Comparison of ENCODE assay signal across 22 cellular contexts in genomic region chr22:20972014-20972797, GRCh38. TPM values are rescaled to one million over a fixed set of nuclear protein-coding genes. Genes with fewer than 3 reads are reported as not detected.
A peak's percentile ranks its signal among the peaks of the same experiment; 100 is the strongest.
DNase-seq lines count a peak whose midpoint lies in the region; ATAC-seq and TF ChIP-seq lines count a peak whose summit lies in the region.
"Had no signal": no experiment of that assay in that cellular context is flagged by ENCODE, and none has a peak within 500 bp of the region (broad histone marks: within the 10 kb centered on the region; RNA-seq: fewer than 3 reads in every experiment).

No MANE protein-coding gene starts in this region.

- H3K27me3 ChIP-seq in adipocyte (replicated peaks; ENCODE audit: control insufficient read depth, insufficient read depth, low read length) (peaks cover 18% of the 10 kb centered on the region), WERI-Rb-1 (ENCODE audit: insufficient read depth, low read depth, severe bottlenecking) (no peaks in the 10 kb centered on the region)

- peak overlapping the region in 4 of 8 donors; percentile 9 to 41 (median 34) for H3K4me3 Mint-ChIP-seq in naive B cell
- H3K4me3 Mint-ChIP-seq: activated CD4-positive, alpha-beta T cell treated with anti-CD3 and anti-CD28 coated beads for 36 hours; activated naive CD8-positive, alpha-beta T cell treated with anti-CD3 and anti-CD28 coated beads, Interleukin-2, amount 10 ng/mL, durations not matched to agents 7 days and 5 days; activated T-helper 1 cell treated with anti-CD3 and anti-CD28 coated beads, Interleukin-12 subunit alpha, Interleukin-12 subunit beta, Interleukin-2, Interleukin-4 antibody, amounts not matched to agents 30 ng/mL and 10 ng/mL and 1 ng/mL, durations not matched to agents 14 hours and 24 hours and 36 hours; CD4-positive, alpha-beta T cell had no signal

- no peak overlapping the region for H3K27ac ChIP-seq in HEK293 (ENCODE audit: extremely low read depth, low read depth, low read length)
- no peak overlapping the region for H3K27ac ChIP-seq in WERI-Rb-1
- H3K27ac ChIP-seq: coronary artery had no signal

- H3K36me3 ChIP-seq in HEK293 (ENCODE audit: control insufficient read depth in 2 of 2, insufficient read depth in 1 of 2, low read length in 2 of 2) = no peaks in the 10 kb centered on the region
- no peaks in the 10 kb centered on the region for H3K36me3 ChIP-seq in adipocyte (ENCODE audit: control insufficient read depth, insufficient read depth, low read length, severe bottlenecking)
- no peaks in the 10 kb centered on the region for H3K36me3 ChIP-seq in WERI-Rb-1

- H3K9me3 Mint-ChIP-seq in naive B cell = no peaks in the 10 kb centered on the region
- H3K9me3 Mint-ChIP-seq: activated naive CD8-positive, alpha-beta T cell treated with anti-CD3 and anti-CD28 coated beads, Interleukin-2, amount 10 ng/mL, durations not matched to agents 7 days and 5 days; activated T-helper 1 cell treated with anti-CD3 and anti-CD28 coated beads, Interleukin-12 subunit alpha, Interleukin-12 subunit beta, Interleukin-2, Interleukin-4 antibody, amounts not matched to agents 30 ng/mL and 10 ng/mL and 1 ng/mL, durations not matched to agents 14 hours and 24 hours and 36 hours; CD4-positive, alpha-beta T cell had no signal

- H3K4me3 ChIP-seq in HEK293 (ENCODE audit: low read depth, low read length) = no peak overlapping the region
- no peak overlapping the region for H3K4me3 ChIP-seq in adipocyte (ENCODE audit: low read length)
- H3K4me3 ChIP-seq in WERI-Rb-1 (ENCODE audit: low read depth, low read length) = no peak overlapping the region
- H3K4me3 ChIP-seq: coronary artery, lung had no signal

- peaks cover 23 to 40% (median 38%) of the 10 kb centered on the region in 3 donors for H3K4me1 Mint-ChIP-seq in naive B cell
- H3K4me1 Mint-ChIP-seq: activated CD4-positive, alpha-beta T cell treated with anti-CD3 and anti-CD28 coated beads for 36 hours; activated naive CD8-positive, alpha-beta T cell treated with anti-CD3 and anti-CD28 coated beads, Interleukin-2, amount 10 ng/mL, durations not matched to agents 7 days and 5 days had no signal

- POLR2A ChIA-PET in HEK293 (lab: Yijun Ruan, JAX) = interaction anchor here (0.6 to 3.4 kb wide), 6 partner anchors 10 to 129 kb away, joined by 3 to 27 read pairs (median 4); partner anchors contain the start of gene LZTR1

- DNase-seq in A172 (ENCODE audit: low spot score) (peak; percentile 23), adipocyte (ENCODE audit: low read depth) (peak; percentile 7), naive B cell (peak; percentile 41), NCI-H1436 (lab: John Stamatoyannopoulos, UW) (no peak), NCI-H1048 (lab: John Stamatoyannopoulos, UW) (no peak), WERI-Rb-1 (no peak)
- no peak for DNase-seq in stimulated activated CD4-positive, alpha-beta T cell treated with anti-CD3 and anti-CD28 coated beads, Interleukin-4, amount 100 ng/mL, for 1 hour
- DNase-seq: ACHN; activated CD4-positive, alpha-beta T cell treated with anti-CD3 and anti-CD28 coated beads for 36 hours; activated naive CD8-positive, alpha-beta T cell treated with anti-CD3 and anti-CD28 coated beads, Interleukin-2, amount 10 ng/mL, durations not matched to agents 7 days and 5 days; CD4-positive, alpha-beta T cell; DMS79 treated with DMSO at 0.1 percent for 48 hours; GOT3; NCI-H1694; NCI-H226; posterior cingulate gyrus had no signal

- no peak overlapping the region for H3K9ac ChIP-seq in adipocyte (ENCODE audit: low read length)

- no peak for TF ChIP-seq CTCF in HEK293 (tag by site-specific recombination; IDR thresholded peaks at IDR 0.05)
- TF ChIP-seq CTCF in WERI-Rb-1 (IDR thresholded peaks at IDR 0.05; ENCODE audit: low read depth, low read length) = no peak

- peak overlapping the region in 5 of 6 donors; percentile 22 to 80 (median 58) for H3K27ac Mint-ChIP-seq in naive B cell
- H3K27ac Mint-ChIP-seq: activated CD4-positive, alpha-beta T cell treated with anti-CD3 and anti-CD28 coated beads for 36 hours; activated naive CD8-positive, alpha-beta T cell treated with anti-CD3 and anti-CD28 coated beads, Interleukin-2, amount 10 ng/mL, durations not matched to agents 7 days and 5 days; activated T-helper 1 cell treated with anti-CD3 and anti-CD28 coated beads, Interleukin-12 subunit alpha, Interleukin-12 subunit beta, Interleukin-2, Interleukin-4 antibody, amounts not matched to agents 30 ng/mL and 10 ng/mL and 1 ng/mL, durations not matched to agents 14 hours and 24 hours and 36 hours; CD4-positive, alpha-beta T cell had no signal

- peaks cover 0 to 16% (median 8%) of the 10 kb centered on the region in 3 donors for H3K27me3 Mint-ChIP-seq in naive B cell
- H3K27me3 Mint-ChIP-seq: activated CD4-positive, alpha-beta T cell treated with anti-CD3 and anti-CD28 coated beads for 36 hours; activated naive CD8-positive, alpha-beta T cell treated with anti-CD3 and anti-CD28 coated beads, Interleukin-2, amount 10 ng/mL, durations not matched to agents 7 days and 5 days; CD4-positive, alpha-beta T cell had no signal

- H3K4me1 ChIP-seq in HEK293 (ENCODE audit: control insufficient read depth, insufficient read depth, low read length) (no peaks in the 10 kb centered on the region), adipocyte (ENCODE audit: control insufficient read depth, insufficient read depth, low read length) (no peaks in the 10 kb centered on the region)

- no peaks in the 10 kb centered on the region for H3K9me3 ChIP-seq in HEK293 (ENCODE audit: control insufficient read depth, insufficient read depth, low read depth, low read length)
- H3K9me3 ChIP-seq in adipocyte (ENCODE audit: control insufficient read depth, low read length) = no peaks in the 10 kb centered on the region
- no peaks in the 10 kb centered on the region for H3K9me3 ChIP-seq in WERI-Rb-1 (ENCODE audit: severe bottlenecking)

- CTCF ChIA-PET in HEK293 (lab: Yijun Ruan, JAX) = interaction anchor here (0.8 to 2.0 kb wide), 6 partner anchors 10 to 92 kb away, joined by 3 to 8 read pairs (median 4); partner anchors contain the start of genes CRKL and LZTR1

- peak; percentile 68 to 70 for ATAC-seq in naive B cell (ENCODE audit: low read depth in 2 of 2)
- ATAC-seq: activated CD4-positive, alpha-beta T cell treated with anti-CD3 and anti-CD28 coated beads for 36 hours had no signal

- H3K36me3 Mint-ChIP-seq in naive B cell = no peaks in the 10 kb centered on the region
- H3K36me3 Mint-ChIP-seq: activated naive CD8-positive, alpha-beta T cell treated with anti-CD3 and anti-CD28 coated beads, Interleukin-2, amount 10 ng/mL, durations not matched to agents 7 days and 5 days had no signal

TF ChIP-seq in HEK293, 187 proteins besides CTCF, POLR2A, EP300 and RAD21 (continues in another document):
- 0 out of 2 replicates have a peak, but pooled peaks have one; percentile 31 for TF ChIP-seq PRDM1 (tag by site-specific recombination; IDR thresholded peaks at IDR 0.05)
- peak; percentile 72 for TF ChIP-seq PRDM10 (tag by site-specific recombination; IDR thresholded peaks at IDR 0.05)
- no peak for TF ChIP-seq ZNF362 (tag by site-specific recombination; IDR thresholded peaks at IDR 0.05)

RNA-seq across cellular contexts. Expression of gene AIFM3, which starts 5.2 kb away (rescaled TPM):
- total RNA-seq in A172 (2014; rRNA removed; shearing (Covaris generic)) = 1.4 TPM in 1 of 2 replicates, not detected in the other
- polyA plus RNA-seq in naive B cell (ENCODE audit: low read depth in 6 of 6) = under 1 TPM in 2 of 6 donors, not detected in 4; 0.26 to 0.82 TPM
- total RNA-seq: endothelial cell of umbilical vein, HT1080 had no signal

RNA-seq across cellular contexts. Expression of gene LZTR1, which starts 9.9 kb away (rescaled TPM):
- 18.9 and 21.9 TPM in 2 replicates for total RNA-seq in A172 (2014; rRNA removed; shearing (Covaris generic))
- polyA plus RNA-seq in naive B cell (ENCODE audit: low read depth in 6 of 6) = 10 to 100 TPM in 2 of 6 donors, 1 to 10 TPM in 4; 3.6 to 15.0 (median 9.3) TPM

RNA-seq across cellular contexts. Expression of gene THAP7, which starts 29.7 kb away (rescaled TPM):
- total RNA-seq in A172 (2014; rRNA removed; shearing (Covaris generic)) = 46.9 and 49.0 TPM in 2 replicates
- polyA plus RNA-seq in naive B cell (ENCODE audit: low read depth in 6 of 6) = 10 to 100 TPM; 36.6 to 43.6 (median 40.9) TPM

RNA-seq across cellular contexts. Expression of gene P2RX6, which starts 42.8 kb away (rescaled TPM):
- 2.8 and 3.5 TPM in 2 replicates for total RNA-seq in A172 (2014; rRNA removed; shearing (Covaris generic))
- under 1 TPM in 1 of 6 donors, not detected in 5; 0.44 TPM for polyA plus RNA-seq in naive B cell (ENCODE audit: low read depth in 6 of 6)
- total RNA-seq: endothelial cell of umbilical vein had no signal

RNA-seq across cellular contexts. Expression of gene CRKL, which starts 55.0 kb away (rescaled TPM):
- total RNA-seq in A172 (2014; rRNA removed; shearing (Covaris generic)) = 29.1 and 33.8 TPM in 2 replicates
- polyA plus RNA-seq in naive B cell (ENCODE audit: low read depth in 6 of 6) = 10 to 100 TPM; 42.6 to 60.7 (median 50.0) TPM

Comparison
In these comparisons a context has a peak if more than half of its experiments do, and no peak if none do; other contexts are left out.
1. DNase-seq: peak in A172 (single experiment), adipocyte (single experiment) and naive B cell (single experiment); none in NCI-H1436 (single experiment), NCI-H1048 (single experiment), WERI-Rb-1 (single experiment) and stimulated activated CD4-positive, alpha-beta T cell treated with anti-CD3 and anti-CD28 coated beads, Interleukin-4, amount 100 ng/mL, for 1 hour (single experiment).